ENCODE assay signal across 1 cellular context in the genomic region with DNA sequence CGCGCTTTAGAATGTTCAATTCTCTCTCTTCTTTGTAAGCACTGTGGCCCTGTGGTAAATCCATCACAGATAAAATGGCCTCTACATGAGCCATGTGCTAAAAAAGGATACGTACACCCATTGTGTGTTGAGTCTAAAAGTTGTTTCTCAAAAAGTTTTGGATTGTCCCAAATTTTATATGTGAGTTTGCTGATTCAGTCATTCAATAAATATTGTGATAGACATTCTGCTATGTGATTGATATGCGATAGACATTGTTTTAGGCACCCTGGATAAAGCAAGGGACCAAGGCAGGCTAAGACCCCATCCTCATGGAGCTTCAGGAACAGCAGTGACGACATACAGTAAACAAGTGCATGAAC.
A peak's percentile ranks its signal among the peaks of the same experiment; 100 is the strongest.
TF ChIP-seq lines count a peak whose summit lies in the region.

No MANE protein-coding gene starts in this region.

TF ChIP-seq in HepG2, 621 proteins besides CTCF, POLR2A, EP300 and RAD21:
- TF ChIP-seq ZNF260 (CRISPR knock-in tag; IDR thresholded peaks at IDR 0.05; ENCODE audit: borderline replicate concordance, low read depth) (0 out of 2 replicates have a peak, but pooled peaks have one; percentile 55), ZNF225 (CRISPR knock-in tag; IDR thresholded peaks at IDR 0.05) (no peak), SRSF4 (IDR thresholded peaks at IDR 0.05; ENCODE audit: low read depth, low read length, poor library complexity, severe bottlenecking) (no peak), ZNF160 (CRISPR knock-in tag; IDR thresholded peaks at IDR 0.05) (no peak), TBL1XR1 (IDR thresholded peaks at IDR 0.05; ENCODE audit: borderline replicate concordance, low read length, partially characterized antibody) (no peak), TMF1 (CRISPR knock-in tag; IDR thresholded peaks at IDR 0.05; ENCODE audit: low read depth) (no peak), MBD4 (IDR thresholded peaks at IDR 0.05; ENCODE audit: borderline replicate concordance, low read length) (no peak), SYNCRIP (IDR thresholded peaks at IDR 0.05; ENCODE audit: insufficient read depth, low read depth, low read length) (no peak), ZNF607 (CRISPR knock-in tag; IDR thresholded peaks at IDR 0.05; ENCODE audit: borderline replicate concordance) (no peak), RFX1 (IDR thresholded peaks at IDR 0.05) (no peak), ZNF224 (CRISPR knock-in tag; IDR thresholded peaks at IDR 0.05) (0 out of 2 replicates have a peak, but pooled peaks have one; percentile 40), ZNF17 (CRISPR knock-in tag; IDR thresholded peaks at IDR 0.05) (no peak), KDM5B (CRISPR knock-in tag; IDR thresholded peaks at IDR 0.05; ENCODE audit: borderline replicate concordance) (no peak), ZKSCAN1 (IDR thresholded peaks at IDR 0.05; ENCODE audit: low read length) (no peak), FOXK2 (IDR thresholded peaks at IDR 0.05) (no peak), CENPT (CRISPR knock-in tag; IDR thresholded peaks at IDR 0.05; ENCODE audit: low read depth) (no peak), YEATS2 (CRISPR knock-in tag; IDR thresholded peaks at IDR 0.05; ENCODE audit: borderline replicate concordance) (no peak), SOX6 (IDR thresholded peaks at IDR 0.05) (no peak), SOX6 (CRISPR knock-in tag; IDR thresholded peaks at IDR 0.05) (no peak), NCOR1 (IDR thresholded peaks at IDR 0.05; ENCODE audit: borderline replicate concordance, low read length) (no peak), ZNF550 (CRISPR knock-in tag; IDR thresholded peaks at IDR 0.05; ENCODE audit: borderline replicate concordance) (no peak), ZNF777 (CRISPR knock-in tag; IDR thresholded peaks at IDR 0.05) (no peak), PHF21A (CRISPR knock-in tag; IDR thresholded peaks at IDR 0.05) (no peak), ZNF235 (CRISPR knock-in tag; IDR thresholded peaks at IDR 0.05; ENCODE audit: borderline replicate concordance) (no peak), ZNF317 (CRISPR knock-in tag; IDR thresholded peaks at IDR 0.05) (no peak), ZNF567 (CRISPR knock-in tag; IDR thresholded peaks at IDR 0.05; ENCODE audit: borderline replicate concordance) (0 out of 2 replicates have a peak, but pooled peaks have one; percentile 72), CAMTA2 (CRISPR knock-in tag; IDR thresholded peaks at IDR 0.05; ENCODE audit: borderline replicate concordance) (no peak), PAX8 (CRISPR knock-in tag; IDR thresholded peaks at IDR 0.05; ENCODE audit: borderline replicate concordance) (no peak), HHEX (CRISPR knock-in tag; IDR thresholded peaks at IDR 0.05) (no peak)
- TF ChIP-seq, protein P1, sequence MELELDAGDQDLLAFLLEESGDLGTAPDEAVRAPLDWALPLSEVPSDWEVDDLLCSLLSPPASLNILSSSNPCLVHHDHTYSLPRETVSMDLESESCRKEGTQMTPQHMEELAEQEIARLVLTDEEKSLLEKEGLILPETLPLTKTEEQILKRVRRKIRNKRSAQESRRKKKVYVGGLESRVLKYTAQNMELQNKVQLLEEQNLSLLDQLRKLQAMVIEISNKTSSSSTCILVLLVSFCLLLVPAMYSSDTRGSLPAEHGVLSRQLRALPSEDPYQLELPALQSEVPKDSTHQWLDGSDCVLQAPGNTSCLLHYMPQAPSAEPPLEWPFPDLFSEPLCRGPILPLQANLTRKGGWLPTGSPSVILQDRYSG (CRISPR knock-in tag; IDR thresholded peaks at IDR 0.05): no peak
- TF ChIP-seq, protein P2, sequence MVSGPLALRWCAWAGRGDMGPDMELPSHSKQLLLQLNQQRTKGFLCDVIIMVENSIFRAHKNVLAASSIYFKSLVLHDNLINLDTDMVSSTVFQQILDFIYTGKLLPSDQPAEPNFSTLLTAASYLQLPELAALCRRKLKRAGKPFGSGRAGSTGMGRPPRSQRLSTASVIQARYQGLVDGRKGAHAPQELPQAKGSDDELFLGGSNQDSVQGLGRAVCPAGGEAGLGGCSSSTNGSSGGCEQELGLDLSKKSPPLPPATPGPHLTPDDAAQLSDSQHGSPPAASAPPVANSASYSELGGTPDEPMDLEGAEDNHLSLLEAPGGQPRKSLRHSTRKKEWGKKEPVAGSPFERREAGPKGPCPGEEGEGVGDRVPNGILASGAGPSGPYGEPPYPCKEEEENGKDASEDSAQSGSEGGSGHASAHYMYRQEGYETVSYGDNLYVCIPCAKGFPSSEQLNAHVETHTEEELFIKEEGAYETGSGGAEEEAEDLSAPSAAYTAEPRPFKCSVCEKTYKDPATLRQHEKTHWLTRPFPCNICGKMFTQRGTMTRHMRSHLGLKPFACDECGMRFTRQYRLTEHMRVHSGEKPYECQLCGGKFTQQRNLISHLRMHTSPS (CRISPR knock-in tag; IDR thresholded peaks at IDR 0.05; ENCODE audit: low read depth): no peak
- TF ChIP-seq, protein P3, sequence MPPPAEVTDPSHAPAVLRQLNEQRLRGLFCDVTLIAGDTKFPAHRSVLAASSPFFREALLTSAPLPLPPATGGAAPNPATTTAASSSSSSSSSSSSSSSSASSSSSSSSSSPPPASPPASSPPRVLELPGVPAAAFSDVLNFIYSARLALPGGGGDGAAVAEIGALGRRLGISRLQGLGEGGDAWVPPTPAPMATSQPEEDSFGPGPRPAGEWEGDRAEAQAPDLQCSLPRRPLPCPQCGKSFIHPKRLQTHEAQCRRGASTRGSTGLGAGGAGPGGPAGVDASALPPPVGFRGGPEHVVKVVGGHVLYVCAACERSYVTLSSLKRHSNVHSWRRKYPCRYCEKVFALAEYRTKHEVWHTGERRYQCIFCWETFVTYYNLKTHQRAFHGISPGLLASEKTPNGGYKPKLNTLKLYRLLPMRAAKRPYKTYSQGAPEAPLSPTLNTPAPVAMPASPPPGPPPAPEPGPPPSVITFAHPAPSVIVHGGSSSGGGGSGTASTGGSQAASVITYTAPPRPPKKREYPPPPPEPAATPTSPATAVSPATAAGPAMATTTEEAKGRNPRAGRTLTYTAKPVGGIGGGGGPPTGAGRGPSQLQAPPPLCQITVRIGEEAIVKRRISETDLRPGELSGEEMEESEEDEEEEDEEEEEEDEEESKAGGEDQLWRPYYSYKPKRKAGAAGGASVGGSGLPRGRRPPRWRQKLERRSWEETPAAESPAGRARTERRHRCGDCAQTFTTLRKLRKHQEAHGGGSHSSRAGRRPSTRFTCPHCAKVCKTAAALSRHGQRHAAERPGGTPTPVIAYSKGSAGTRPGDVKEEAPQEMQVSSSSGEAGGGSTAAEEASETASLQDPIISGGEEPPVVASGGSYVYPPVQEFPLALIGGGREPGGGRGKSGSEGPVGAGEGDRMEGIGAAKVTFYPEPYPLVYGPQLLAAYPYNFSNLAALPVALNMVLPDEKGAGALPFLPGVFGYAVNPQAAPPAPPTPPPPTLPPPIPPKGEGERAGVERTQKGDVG (CRISPR knock-in tag; IDR thresholded peaks at IDR 0.05; ENCODE audit: borderline replicate concordance): 0 out of 2 replicates have a peak, but pooled peaks have one; percentile 60
- TF ChIP-seq, protein P4, sequence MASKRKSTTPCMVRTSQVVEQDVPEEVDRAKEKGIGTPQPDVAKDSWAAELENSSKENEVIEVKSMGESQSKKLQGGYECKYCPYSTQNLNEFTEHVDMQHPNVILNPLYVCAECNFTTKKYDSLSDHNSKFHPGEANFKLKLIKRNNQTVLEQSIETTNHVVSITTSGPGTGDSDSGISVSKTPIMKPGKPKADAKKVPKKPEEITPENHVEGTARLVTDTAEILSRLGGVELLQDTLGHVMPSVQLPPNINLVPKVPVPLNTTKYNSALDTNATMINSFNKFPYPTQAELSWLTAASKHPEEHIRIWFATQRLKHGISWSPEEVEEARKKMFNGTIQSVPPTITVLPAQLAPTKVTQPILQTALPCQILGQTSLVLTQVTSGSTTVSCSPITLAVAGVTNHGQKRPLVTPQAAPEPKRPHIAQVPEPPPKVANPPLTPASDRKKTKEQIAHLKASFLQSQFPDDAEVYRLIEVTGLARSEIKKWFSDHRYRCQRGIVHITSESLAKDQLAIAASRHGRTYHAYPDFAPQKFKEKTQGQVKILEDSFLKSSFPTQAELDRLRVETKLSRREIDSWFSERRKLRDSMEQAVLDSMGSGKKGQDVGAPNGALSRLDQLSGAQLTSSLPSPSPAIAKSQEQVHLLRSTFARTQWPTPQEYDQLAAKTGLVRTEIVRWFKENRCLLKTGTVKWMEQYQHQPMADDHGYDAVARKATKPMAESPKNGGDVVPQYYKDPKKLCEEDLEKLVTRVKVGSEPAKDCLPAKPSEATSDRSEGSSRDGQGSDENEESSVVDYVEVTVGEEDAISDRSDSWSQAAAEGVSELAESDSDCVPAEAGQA (IDR thresholded peaks at IDR 0.05; ENCODE audit: low read depth): no peak
- TF ChIP-seq, protein P4 (CRISPR knock-in tag; IDR thresholded peaks at IDR 0.05; ENCODE audit: borderline replicate concordance): no peak
- TF ChIP-seq, protein P5, sequence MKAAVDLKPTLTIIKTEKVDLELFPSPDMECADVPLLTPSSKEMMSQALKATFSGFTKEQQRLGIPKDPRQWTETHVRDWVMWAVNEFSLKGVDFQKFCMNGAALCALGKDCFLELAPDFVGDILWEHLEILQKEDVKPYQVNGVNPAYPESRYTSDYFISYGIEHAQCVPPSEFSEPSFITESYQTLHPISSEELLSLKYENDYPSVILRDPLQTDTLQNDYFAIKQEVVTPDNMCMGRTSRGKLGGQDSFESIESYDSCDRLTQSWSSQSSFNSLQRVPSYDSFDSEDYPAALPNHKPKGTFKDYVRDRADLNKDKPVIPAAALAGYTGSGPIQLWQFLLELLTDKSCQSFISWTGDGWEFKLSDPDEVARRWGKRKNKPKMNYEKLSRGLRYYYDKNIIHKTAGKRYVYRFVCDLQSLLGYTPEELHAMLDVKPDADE (CRISPR knock-in tag; IDR thresholded peaks at IDR 0.05): no peak
- TF ChIP-seq, protein P6, sequence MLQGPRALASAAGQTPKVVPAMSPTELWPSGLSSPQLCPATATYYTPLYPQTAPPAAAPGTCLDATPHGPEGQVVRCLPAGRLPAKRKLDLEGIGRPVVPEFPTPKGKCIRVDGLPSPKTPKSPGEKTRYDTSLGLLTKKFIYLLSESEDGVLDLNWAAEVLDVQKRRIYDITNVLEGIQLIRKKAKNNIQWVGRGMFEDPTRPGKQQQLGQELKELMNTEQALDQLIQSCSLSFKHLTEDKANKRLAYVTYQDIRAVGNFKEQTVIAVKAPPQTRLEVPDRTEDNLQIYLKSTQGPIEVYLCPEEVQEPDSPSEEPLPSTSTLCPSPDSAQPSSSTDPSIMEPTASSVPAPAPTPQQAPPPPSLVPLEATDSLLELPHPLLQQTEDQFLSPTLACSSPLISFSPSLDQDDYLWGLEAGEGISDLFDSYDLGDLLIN (CRISPR knock-in tag; IDR thresholded peaks at IDR 0.05; ENCODE audit: borderline replicate concordance): no peak
- TF ChIP-seq, protein P7, sequence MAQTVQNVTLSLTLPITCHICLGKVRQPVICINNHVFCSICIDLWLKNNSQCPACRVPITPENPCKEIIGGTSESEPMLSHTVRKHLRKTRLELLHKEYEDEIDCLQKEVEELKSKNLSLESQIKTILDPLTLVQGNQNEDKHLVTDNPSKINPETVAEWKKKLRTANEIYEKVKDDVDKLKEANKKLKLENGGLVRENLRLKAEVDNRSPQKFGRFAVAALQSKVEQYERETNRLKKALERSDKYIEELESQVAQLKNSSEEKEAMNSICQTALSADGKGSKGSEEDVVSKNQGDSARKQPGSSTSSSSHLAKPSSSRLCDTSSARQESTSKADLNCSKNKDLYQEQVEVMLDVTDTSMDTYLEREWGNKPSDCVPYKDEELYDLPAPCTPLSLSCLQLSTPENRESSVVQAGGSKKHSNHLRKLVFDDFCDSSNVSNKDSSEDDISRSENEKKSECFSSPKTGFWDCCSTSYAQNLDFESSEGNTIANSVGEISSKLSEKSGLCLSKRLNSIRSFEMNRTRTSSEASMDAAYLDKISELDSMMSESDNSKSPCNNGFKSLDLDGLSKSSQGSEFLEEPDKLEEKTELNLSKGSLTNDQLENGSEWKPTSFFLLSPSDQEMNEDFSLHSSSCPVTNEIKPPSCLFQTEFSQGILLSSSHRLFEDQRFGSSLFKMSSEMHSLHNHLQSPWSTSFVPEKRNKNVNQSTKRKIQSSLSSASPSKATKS (CRISPR knock-in tag; IDR thresholded peaks at IDR 0.05): no peak
- TF ChIP-seq, protein P8, sequence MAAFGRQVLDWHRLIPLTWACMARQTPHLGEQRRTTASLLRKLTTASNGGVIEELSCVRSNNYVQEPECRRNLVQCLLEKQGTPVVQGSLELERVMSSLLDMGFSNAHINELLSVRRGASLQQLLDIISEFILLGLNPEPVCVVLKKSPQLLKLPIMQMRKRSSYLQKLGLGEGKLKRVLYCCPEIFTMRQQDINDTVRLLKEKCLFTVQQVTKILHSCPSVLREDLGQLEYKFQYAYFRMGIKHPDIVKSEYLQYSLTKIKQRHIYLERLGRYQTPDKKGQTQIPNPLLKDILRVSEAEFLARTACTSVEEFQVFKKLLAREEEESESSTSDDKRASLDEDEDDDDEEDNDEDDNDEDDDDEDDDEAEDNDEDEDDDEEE (CRISPR knock-in tag; IDR thresholded peaks at IDR 0.05): 0 out of 2 replicates have a peak, but pooled peaks have one; percentile 29
- TF ChIP-seq, protein P9, sequence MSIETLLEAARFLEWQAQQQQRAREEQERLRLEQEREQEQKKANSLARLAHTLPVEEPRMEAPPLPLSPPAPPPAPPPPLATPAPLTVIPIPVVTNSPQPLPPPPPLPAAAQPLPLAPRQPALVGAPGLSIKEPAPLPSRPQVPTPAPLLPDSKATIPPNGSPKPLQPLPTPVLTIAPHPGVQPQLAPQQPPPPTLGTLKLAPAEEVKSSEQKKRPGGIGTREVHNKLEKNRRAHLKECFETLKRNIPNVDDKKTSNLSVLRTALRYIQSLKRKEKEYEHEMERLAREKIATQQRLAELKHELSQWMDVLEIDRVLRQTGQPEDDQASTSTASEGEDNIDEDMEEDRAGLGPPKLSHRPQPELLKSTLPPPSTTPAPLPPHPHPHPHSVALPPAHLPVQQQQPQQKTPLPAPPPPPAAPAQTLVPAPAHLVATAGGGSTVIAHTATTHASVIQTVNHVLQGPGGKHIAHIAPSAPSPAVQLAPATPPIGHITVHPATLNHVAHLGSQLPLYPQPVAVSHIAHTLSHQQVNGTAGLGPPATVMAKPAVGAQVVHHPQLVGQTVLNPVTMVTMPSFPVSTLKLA (IDR thresholded peaks at IDR 0.05): no peak
- TF ChIP-seq, protein P10, sequence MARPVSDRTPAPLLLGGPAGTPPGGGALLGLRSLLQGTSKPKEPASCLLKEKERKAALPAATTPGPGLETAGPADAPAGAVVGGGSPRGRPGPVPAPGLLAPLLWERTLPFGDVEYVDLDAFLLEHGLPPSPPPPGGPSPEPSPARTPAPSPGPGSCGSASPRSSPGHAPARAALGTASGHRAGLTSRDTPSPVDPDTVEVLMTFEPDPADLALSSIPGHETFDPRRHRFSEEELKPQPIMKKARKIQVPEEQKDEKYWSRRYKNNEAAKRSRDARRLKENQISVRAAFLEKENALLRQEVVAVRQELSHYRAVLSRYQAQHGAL (CRISPR knock-in tag; IDR thresholded peaks at IDR 0.05; ENCODE audit: not compliant biosample characterization): no peak
